Comparison of ENCODE assay signal across 25 cellular contexts in the genomic region with DNA sequence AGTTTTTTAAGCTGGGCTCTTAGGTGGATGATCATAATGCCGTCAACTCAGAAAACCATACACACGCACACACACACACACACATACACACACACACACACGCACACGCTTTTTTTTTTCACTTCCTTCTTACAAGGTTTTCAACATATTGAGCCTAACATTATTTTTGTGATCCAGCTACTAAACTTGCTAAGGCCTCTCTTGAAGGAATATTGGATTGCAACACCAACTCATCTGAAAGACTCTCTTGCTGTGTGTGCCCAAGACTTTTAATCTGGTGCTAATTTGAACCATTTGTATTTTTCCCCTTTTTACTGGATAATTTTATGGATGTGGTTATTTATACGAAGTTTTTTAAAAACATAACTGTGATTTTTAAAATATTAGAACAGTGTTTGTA.
"Had no signal": no experiment of that assay in that cellular context is flagged by ENCODE, and none has a peak within 500 bp of the region (broad histone marks: within the 10 kb centered on the region; RNA-seq: fewer than 3 reads in every experiment).

No MANE protein-coding gene starts in this region.

- DNase-seq: activated CD4-positive, alpha-beta T cell treated with anti-CD3 and anti-CD28 coated beads, Interleukin-2, amount 50 U/mL, for 1 hour; activated CD4-positive, CD25-positive, alpha-beta regulatory T cell treated with anti-CD3 and anti-CD28 coated beads, Interleukin-2, amount 50 U/mL, for 72 hours; activated CD8-positive, alpha-beta memory T cell treated with anti-CD3 and anti-CD28 coated beads, Interleukin-2, amount 50 U/mL, for 4 hours; activated T-cell treated with anti-CD3 and anti-CD28 coated beads, Interleukin-2, amount 50 U/mL, for 24 hours; central memory CD4-positive, alpha-beta T cell; dermis blood vessel endothelial cell; effector CD8-positive, alpha-beta T cell; erythroblast; foreskin melanocyte; immature natural killer cell; left lung; mammary epithelial cell; ovary; psoas muscle; stimulated activated CD4-positive, alpha-beta T cell treated with anti-CD3 and anti-CD28 coated beads, Interleukin-4, amount 100 ng/mL, for 4 hours; tibial artery; WERI-Rb-1 had no signal

- H3K27ac Mint-ChIP-seq: activated naive CD4-positive, alpha-beta T cell treated with anti-CD3 and anti-CD28 coated beads, Interleukin-2, amount 50 U/mL, for 72 hours; activated T-cell treated with anti-CD3 and anti-CD28 coated beads, Interleukin-2, amount 50 U/mL, for 24 hours; activated T-helper 17 cell treated with anti-CD3 and anti-CD28 coated beads, Interleukin-2, amount 50 U/mL, for 72 hours; immature natural killer cell; natural killer cell treated with Interleukin-12 subunit alpha and Interleukin-12 subunit beta and Interleukin-15 and Interleukin-18, amount 100 ng/mL, for 72 hours; stimulated activated naive CD8-positive, alpha-beta T cell treated with anti-CD3 and anti-CD28 coated beads, Interleukin-15, Interleukin-2, amounts not matched to agents 100 ng/mL and 50 ng/mL, for 24 hours; T-helper 2 cell treated with Interferon-gamma antibody and Interleukin-4, amounts not matched to agents 5 μg/mL and 100 μg/mL, for 36 hours had no signal

- H3K36me3 Mint-ChIP-seq: activated naive CD4-positive, alpha-beta T cell treated with anti-CD3 and anti-CD28 coated beads, Interleukin-2, amount 50 U/mL, for 72 hours; natural killer cell treated with Interleukin-12 subunit alpha and Interleukin-12 subunit beta and Interleukin-15 and Interleukin-18, amount 100 ng/mL, for 72 hours had no signal

- H3K36me3 ChIP-seq: left lung, neutrophil, ovary, right atrium auricular region, tibial artery, WERI-Rb-1 had no signal

- H3K4me1 ChIP-seq: left lung, psoas muscle, right atrium auricular region, tibial artery had no signal

- H3K4me1 Mint-ChIP-seq: activated T-helper 17 cell treated with anti-CD3 and anti-CD28 coated beads, Interleukin-2, amount 50 U/mL, for 72 hours; immature natural killer cell had no signal

- H3K4me3 ChIP-seq: hepatocyte, left lung, ovary, psoas muscle, right atrium auricular region, tibial artery had no signal

- H3K27ac ChIP-seq: hepatocyte, left lung, neutrophil, ovary, psoas muscle, right atrium auricular region, tibial artery, WERI-Rb-1 had no signal

- H3K9me3 ChIP-seq: neutrophil, ovary, right atrium auricular region, tibial artery had no signal

- H3K27me3 ChIP-seq: hepatocyte, left lung, neutrophil, ovary, right atrium auricular region, tibial artery had no signal

- H3K27me3 Mint-ChIP-seq: activated T-cell treated with anti-CD3 and anti-CD28 coated beads, Interleukin-2, amount 50 U/mL, for 24 hours; activated T-helper 17 cell treated with anti-CD3 and anti-CD28 coated beads, Interleukin-2, amount 50 U/mL, for 72 hours; natural killer cell treated with Interleukin-12 subunit alpha and Interleukin-12 subunit beta and Interleukin-15 and Interleukin-18, amount 100 ng/mL, for 72 hours; stimulated activated naive CD8-positive, alpha-beta T cell treated with anti-CD3 and anti-CD28 coated beads, Interleukin-15, Interleukin-2, amounts not matched to agents 100 ng/mL and 50 ng/mL, for 24 hours had no signal

- ATAC-seq: activated naive CD4-positive, alpha-beta T cell treated with anti-CD3 and anti-CD28 coated beads, Interleukin-2, amount 50 U/mL, for 72 hours; activated T-helper 17 cell treated with anti-CD3 and anti-CD28 coated beads, Interleukin-2, amount 50 U/mL, for 72 hours; left lung; natural killer cell treated with Interleukin-12 subunit alpha and Interleukin-12 subunit beta and Interleukin-15 and Interleukin-18, amount 100 ng/mL, for 72 hours had no signal

- H3K4me3 Mint-ChIP-seq: activated T-cell treated with anti-CD3 and anti-CD28 coated beads, Interleukin-2, amount 50 U/mL, for 24 hours; activated T-helper 17 cell treated with anti-CD3 and anti-CD28 coated beads, Interleukin-2, amount 50 U/mL, for 72 hours; immature natural killer cell; natural killer cell treated with Interleukin-12 subunit alpha and Interleukin-12 subunit beta and Interleukin-15 and Interleukin-18, amount 100 ng/mL, for 72 hours; stimulated activated naive CD8-positive, alpha-beta T cell treated with anti-CD3 and anti-CD28 coated beads, Interleukin-15, Interleukin-2, amounts not matched to agents 100 ng/mL and 50 ng/mL, for 24 hours; T-helper 2 cell treated with Interferon-gamma antibody and Interleukin-4, amounts not matched to agents 5 μg/mL and 100 μg/mL, for 36 hours had no signal
